Comparison of ENCODE assay signal across 22 cellular contexts in genomic region chr7:49091519-49091918, GRCh38.
"Had no signal": no experiment of that assay in that cellular context is flagged by ENCODE, and none has a peak within 500 bp of the region (broad histone marks: within the 10 kb centered on the region; RNA-seq: fewer than 3 reads in every experiment).

No MANE protein-coding gene starts in this region.

- H3K36me3 Mint-ChIP-seq: activated naive CD8-positive, alpha-beta T cell treated with anti-CD3 and anti-CD28 coated beads, Interleukin-2, amount 10 ng/mL, durations not matched to agents 7 days and 5 days; brain had no signal

- H3K4me3 Mint-ChIP-seq: activated B cell treated with CpG ODN at 0.5 μM for 24 hours; activated CD8-positive, alpha-beta T cell treated with anti-CD3 and anti-CD28 coated beads for 36 hours; activated naive CD8-positive, alpha-beta T cell treated with anti-CD3 and anti-CD28 coated beads, Interleukin-2, amount 10 ng/mL, durations not matched to agents 7 days and 5 days; activated T-cell treated with anti-CD3 and anti-CD28 coated beads, Interleukin-2, amount 50 U/mL, for 72 hours; brain; dendritic cell treated with granulocyte-macrophage colony-stimulating factor and Interleukin-4, amounts not matched to agents 40 ng/mL and 50 ng/mL, for 4 days; natural killer cell treated with Interleukin-12 subunit alpha and Interleukin-12 subunit beta and Interleukin-15 and Interleukin-18, amount 100 ng/mL, for 72 hours had no signal

- H3K4me1 ChIP-seq: foreskin keratinocyte, tibial nerve, uterus had no signal

- H3K27ac ChIP-seq: foreskin keratinocyte, tibial nerve, uterus had no signal

- ATAC-seq: activated CD8-positive, alpha-beta T cell treated with anti-CD3 and anti-CD28 coated beads for 36 hours; activated T-cell treated with anti-CD3 and anti-CD28 coated beads, Interleukin-2, amount 50 U/mL, for 72 hours; foreskin keratinocyte; natural killer cell treated with Interleukin-12 subunit alpha and Interleukin-12 subunit beta and Interleukin-15 and Interleukin-18, amount 100 ng/mL, for 72 hours; right cardiac atrium had no signal

- H3K4me1 Mint-ChIP-seq: activated B cell treated with CpG ODN at 0.5 μM for 24 hours; activated naive CD8-positive, alpha-beta T cell treated with anti-CD3 and anti-CD28 coated beads, Interleukin-2, amount 10 ng/mL, durations not matched to agents 7 days and 5 days; brain had no signal

- H3K27me3 ChIP-seq: foreskin keratinocyte, tibial nerve, uterus had no signal

- H3K9me3 Mint-ChIP-seq: activated B cell treated with CpG ODN at 0.5 μM for 24 hours; activated naive CD8-positive, alpha-beta T cell treated with anti-CD3 and anti-CD28 coated beads, Interleukin-2, amount 10 ng/mL, durations not matched to agents 7 days and 5 days; dendritic cell treated with granulocyte-macrophage colony-stimulating factor and Interleukin-4, amounts not matched to agents 40 ng/mL and 50 ng/mL, for 4 days had no signal

- H3K27ac Mint-ChIP-seq: activated B cell treated with CpG ODN at 0.5 μM for 24 hours; activated CD8-positive, alpha-beta T cell treated with anti-CD3 and anti-CD28 coated beads for 36 hours; activated naive CD8-positive, alpha-beta T cell treated with anti-CD3 and anti-CD28 coated beads, Interleukin-2, amount 10 ng/mL, durations not matched to agents 7 days and 5 days; activated T-cell treated with anti-CD3 and anti-CD28 coated beads, Interleukin-2, amount 50 U/mL, for 72 hours; brain; dendritic cell treated with granulocyte-macrophage colony-stimulating factor and Interleukin-4, amounts not matched to agents 40 ng/mL and 50 ng/mL, for 4 days; natural killer cell treated with Interleukin-12 subunit alpha and Interleukin-12 subunit beta and Interleukin-15 and Interleukin-18, amount 100 ng/mL, for 72 hours; progenitor cell of endocrine pancreas had no signal

- DNase-seq: activated B cell treated with CpG ODN at 0.5 μM for 24 hours; activated CD4-positive, alpha-beta T cell treated with anti-CD3 and anti-CD28 coated beads for 48 hours; activated CD8-positive, alpha-beta T cell treated with anti-CD3 and anti-CD28 coated beads for 36 hours; activated naive CD4-positive, alpha-beta T cell; activated naive CD8-positive, alpha-beta T cell treated with anti-CD3 and anti-CD28 coated beads, Interleukin-2, amount 10 ng/mL, durations not matched to agents 7 days and 5 days; activated T-cell treated with anti-CD3 and anti-CD28 coated beads, Interleukin-2, amount 50 U/mL, for 72 hours; effector memory CD4-positive, alpha-beta T cell; glutamatergic neuron; kidney glomerular epithelial cell; right cardiac atrium; small intestine; stimulated activated CD4-positive, alpha-beta T cell treated with anti-CD3 and anti-CD28 coated beads, Interleukin-4, amount 100 ng/mL, for 4 hours; stimulated activated CD8-positive, alpha-beta memory T cell treated with anti-CD3 and anti-CD28 coated beads, Interleukin-4, amount 100 ng/mL, for 48 hours; stimulated activated naive CD4-positive, alpha-beta T cell treated with Interleukin-2 at 50 U/mL for 16 hours; substantia nigra; uterus had no signal

- H3K36me3 ChIP-seq: tibial nerve, uterus had no signal

- H3K9me3 ChIP-seq: tibial nerve, uterus had no signal

- H3K27me3 Mint-ChIP-seq: activated B cell treated with CpG ODN at 0.5 μM for 24 hours; activated CD8-positive, alpha-beta T cell treated with anti-CD3 and anti-CD28 coated beads for 36 hours; activated naive CD8-positive, alpha-beta T cell treated with anti-CD3 and anti-CD28 coated beads, Interleukin-2, amount 10 ng/mL, durations not matched to agents 7 days and 5 days; brain; dendritic cell treated with granulocyte-macrophage colony-stimulating factor and Interleukin-4, amounts not matched to agents 40 ng/mL and 50 ng/mL, for 4 days; natural killer cell treated with Interleukin-12 subunit alpha and Interleukin-12 subunit beta and Interleukin-15 and Interleukin-18, amount 100 ng/mL, for 72 hours; progenitor cell of endocrine pancreas had no signal

- H3K4me3 ChIP-seq: tibial nerve, uterus had no signal
